ENCODE assay signal across 18 cellular contexts in the genomic region with DNA sequence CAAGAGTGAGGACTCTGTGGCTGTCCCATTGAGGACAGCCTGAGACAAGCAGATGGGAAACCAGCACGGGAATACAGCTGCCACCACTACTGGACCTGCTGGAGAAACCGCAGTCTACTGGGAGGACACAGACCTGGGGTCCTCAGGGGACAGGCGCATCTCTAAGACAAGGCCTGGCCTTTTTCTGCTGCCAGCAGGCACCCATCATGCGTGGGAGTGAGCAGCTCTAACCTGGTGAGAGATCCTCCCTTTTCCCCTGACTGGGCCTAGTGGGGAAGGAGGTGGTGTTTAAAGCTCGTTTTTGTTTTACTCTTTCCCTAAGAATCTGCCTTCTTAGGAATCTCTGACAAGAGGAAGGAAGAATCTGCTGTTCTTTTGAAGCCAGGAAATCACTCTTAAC. TPM values are rescaled to one million over a fixed set of nuclear protein-coding genes. Genes with fewer than 3 reads are reported as not detected.
DNase-seq lines count a peak whose midpoint lies in the region; ATAC-seq and TF ChIP-seq lines count a peak whose summit lies in the region.
"Had no signal": no experiment of that assay in that cellular context is flagged by ENCODE, and none has a peak within 500 bp of the region (broad histone marks: within the 10 kb centered on the region; RNA-seq: fewer than 3 reads in every experiment).

No MANE protein-coding gene starts in this region.

- H3K27me3 Mint-ChIP-seq in brain = no peaks in the 10 kb centered on the region
- no peaks in the 10 kb centered on the region for H3K27me3 Mint-ChIP-seq in natural killer cell treated with Interleukin-12 subunit alpha and Interleukin-12 subunit beta and Interleukin-15 and Interleukin-18, amount 100 ng/mL, for 72 hours
- H3K27me3 Mint-ChIP-seq in type B pancreatic cell = no peaks in the 10 kb centered on the region

- H3K36me3 Mint-ChIP-seq in brain (peaks cover 4% of the 10 kb centered on the region), type B pancreatic cell (no peaks in the 10 kb centered on the region)
- H3K36me3 Mint-ChIP-seq in natural killer cell treated with Interleukin-12 subunit alpha and Interleukin-12 subunit beta and Interleukin-15 and Interleukin-18, amount 100 ng/mL, for 72 hours = no peaks in the 10 kb centered on the region

- in situ Hi-C loops in KBM-7 (cut with MboI; ENCODE audit: low pct_unique_long_range_greater_than_20kb, low sequenced_read_pairs) = no loop called here

- DNase-seq in KBM-7 (peak; percentile 58), type B pancreatic cell (ENCODE audit: extremely low spot score, unreplicated experiment) (no peak), NOMO-1 treated with dmso at 0.1 percent for 144 hours (lab: John Stamatoyannopoulos, UW; ENCODE audit: unreplicated experiment) (no peak)
- no peak for DNase-seq in natural killer cell treated with Interleukin-12 subunit alpha and Interleukin-12 subunit beta and Interleukin-15 and Interleukin-18, amount 100 ng/mL, for 72 hours (ENCODE audit: low spot score)
- DNase-seq: activated CD4-positive, alpha-beta T cell treated with anti-CD3 and anti-CD28 coated beads, Interleukin-2, amount 10 ng/mL, durations not matched to agents 7 days and 5 days; colonic mucosa; DMS79 treated with DMSO at 0.1 percent for 48 hours; heart right ventricle; left lung; mucosa of descending colon; NCI-H146; NCI-H2171; NCI-H526; SHP77 had no signal

- H3K4me1 Mint-ChIP-seq in brain (peaks cover 91% of the 10 kb centered on the region), type B pancreatic cell (ENCODE audit: unreplicated experiment) (peaks cover 22% of the 10 kb centered on the region)
- peaks cover 78 to 83% of the 10 kb centered on the region in 2 donors for H3K4me1 Mint-ChIP-seq in natural killer cell treated with Interleukin-12 subunit alpha and Interleukin-12 subunit beta and Interleukin-15 and Interleukin-18, amount 100 ng/mL, for 72 hours (ENCODE audit: low read depth in 2 of 2)

- TF ChIP-seq CTCF in brain (conservative IDR thresholded peaks at IDR 0.05) (no peak), type B pancreatic cell (conservative IDR thresholded peaks at IDR 0.05) (no peak)

- H3K4me3 Mint-ChIP-seq in brain = no peak overlapping the region
- peak overlapping the region; percentile 32 for H3K4me3 Mint-ChIP-seq in natural killer cell treated with Interleukin-12 subunit alpha and Interleukin-12 subunit beta and Interleukin-15 and Interleukin-18, amount 100 ng/mL, for 72 hours
- no peak overlapping the region for H3K4me3 Mint-ChIP-seq in type B pancreatic cell
- H3K4me3 Mint-ChIP-seq: activated CD4-positive, alpha-beta T cell treated with anti-CD3 and anti-CD28 coated beads, Interleukin-2, amount 10 ng/mL, durations not matched to agents 7 days and 5 days had no signal

- H3K27ac Mint-ChIP-seq in brain (peak overlapping the region in 4 of 5 experiments; percentile 35 to 91 (median 80)), type B pancreatic cell (peak overlapping the region; percentile 29)
- peak overlapping the region; percentile 35 to 56 for H3K27ac Mint-ChIP-seq in natural killer cell treated with Interleukin-12 subunit alpha and Interleukin-12 subunit beta and Interleukin-15 and Interleukin-18, amount 100 ng/mL, for 72 hours
- H3K27ac Mint-ChIP-seq: activated CD4-positive, alpha-beta T cell treated with anti-CD3 and anti-CD28 coated beads, Interleukin-2, amount 10 ng/mL, durations not matched to agents 7 days and 5 days; activated T-helper 2 cell treated with anti-CD3 and anti-CD28 coated beads, Interferon-gamma antibody, Interleukin-2, Interleukin-4, amounts not matched to agents 10 μg/mL and 5 μg/mL and 100 μg/mL, durations not matched to agents 14 hours and 24 hours and 36 hours had no signal

- H3K9me3 Mint-ChIP-seq in brain = no peaks in the 10 kb centered on the region
- H3K9me3 Mint-ChIP-seq in natural killer cell treated with Interleukin-12 subunit alpha and Interleukin-12 subunit beta and Interleukin-15 and Interleukin-18, amount 100 ng/mL, for 72 hours = no peaks in the 10 kb centered on the region
- no peaks in the 10 kb centered on the region for H3K9me3 Mint-ChIP-seq in type B pancreatic cell
- H3K9me3 Mint-ChIP-seq: activated CD4-positive, alpha-beta T cell treated with anti-CD3 and anti-CD28 coated beads, Interleukin-2, amount 10 ng/mL, durations not matched to agents 7 days and 5 days; activated T-helper 2 cell treated with anti-CD3 and anti-CD28 coated beads, Interferon-gamma antibody, Interleukin-2, Interleukin-4, amounts not matched to agents 10 μg/mL and 5 μg/mL and 100 μg/mL, durations not matched to agents 14 hours and 24 hours and 36 hours had no signal

- ATAC-seq in natural killer cell treated with Interleukin-12 subunit alpha and Interleukin-12 subunit beta and Interleukin-15 and Interleukin-18, amount 100 ng/mL, for 72 hours = no peak
- ATAC-seq in esophagus mucosa (no peak), HG03159 (IDR thresholded peaks at IDR 0.05; ENCODE audit: unreplicated experiment) (no peak)
- ATAC-seq: heart right ventricle, left lung had no signal

RNA-seq across cellular contexts. Expression of a gene that starts 36.6 kb away (rescaled TPM):
- 5.7 TPM for polyA plus RNA-seq in brain (ENCODE audit: insufficient read depth, low read depth, low replicate concordance)
- 10 to 100 TPM in 1 of 2 donors, 1 to 10 TPM in 1; 5.1 to 13.3 TPM for total RNA-seq in natural killer cell treated with Interleukin-12 subunit alpha and Interleukin-12 subunit beta and Interleukin-15 and Interleukin-18, amount 100 ng/mL, for 72 hours
- 6.5 and 28.2 TPM in 2 replicates for total RNA-seq in type B pancreatic cell (ENCODE audit: low replicate concordance)
- total RNA-seq in esophagus mucosa = 1.3 TPM

Comparison
In these comparisons a context has a peak if more than half of its experiments do, and no peak if none do; other contexts are left out.
1. H3K27ac Mint-ChIP-seq: peak in every context shown above with its lines; median percentile 80 in brain; 46 in natural killer cell treated with Interleukin-12 subunit alpha and Interleukin-12 subunit beta and Interleukin-15 and Interleukin-18, amount 100 ng/mL, for 72 hours; 29 in type B pancreatic cell.